In genomic region chr16:69566437-69567030, GRCh38 we compare ENCODE assay signal across 1 cellular context.
TF ChIP-seq lines count a peak whose summit lies in the region.

No MANE protein-coding gene starts in this region.

TF ChIP-seq in K562, 482 proteins besides CTCF, POLR2A, EP300 and RAD21 (continued from another document and continues in another):
- TF ChIP-seq ELK1 (CRISPR knock-in tag; IDR thresholded peaks at IDR 0.05) (no peak), PRDM10 (IDR thresholded peaks at IDR 0.05; ENCODE audit: partially characterized antibody) (peak; percentile 68), USF2 (CRISPR knock-in tag; IDR thresholded peaks at IDR 0.05) (no peak), ZNF407 (IDR thresholded peaks at IDR 0.05; ENCODE audit: low read depth) (no peak), PTBP1 (IDR thresholded peaks at IDR 0.05; ENCODE audit: low read depth, low read length) (no peak), SMARCB1 (IDR thresholded peaks at IDR 0.05; ENCODE audit: insufficient read length, low read depth) (no peak), ZNF274 (IDR thresholded peaks at IDR 0.05; ENCODE audit: borderline replicate concordance, low read depth, low read length) (no peak), LARP7 (IDR thresholded peaks at IDR 0.05) (no peak), ZNF76 (CRISPR knock-in tag; IDR thresholded peaks at IDR 0.05; ENCODE audit: borderline replicate concordance) (no peak), FOXA3 (CRISPR knock-in tag; conservative IDR thresholded peaks at IDR 0.05 in 1 of 2, IDR thresholded peaks at IDR 0.05 in 1 of 2) (no peak), BHLHE40 (IDR thresholded peaks at IDR 0.05; ENCODE audit: low read length) (no peak), ZNF143 (CRISPR knock-in tag; IDR thresholded peaks at IDR 0.05) (no peak), ZNF717 (CRISPR knock-in tag; IDR thresholded peaks at IDR 0.05) (no peak), GABPB2 (CRISPR knock-in tag; conservative IDR thresholded peaks at IDR 0.05) (no peak), WHSC1 (IDR thresholded peaks at IDR 0.05; ENCODE audit: low read length) (no peak), ZNF436 (CRISPR knock-in tag; IDR thresholded peaks at IDR 0.05) (no peak), FUS (optimal IDR thresholded peaks at IDR 0.05; ENCODE audit: low read depth, low read length) (peak; percentile 21), NCOA6 (IDR thresholded peaks at IDR 0.05) (no peak), CHCHD3 (CRISPR knock-in tag; IDR thresholded peaks at IDR 0.05) (no peak), GTF2F1 (IDR thresholded peaks at IDR 0.05; ENCODE audit: low read depth, low read length) (no peak), ETS2 (tag; IDR thresholded peaks at IDR 0.05; ENCODE audit: borderline replicate concordance, poor library complexity, severe bottlenecking) (no peak)
- TF ChIP-seq, protein P1, sequence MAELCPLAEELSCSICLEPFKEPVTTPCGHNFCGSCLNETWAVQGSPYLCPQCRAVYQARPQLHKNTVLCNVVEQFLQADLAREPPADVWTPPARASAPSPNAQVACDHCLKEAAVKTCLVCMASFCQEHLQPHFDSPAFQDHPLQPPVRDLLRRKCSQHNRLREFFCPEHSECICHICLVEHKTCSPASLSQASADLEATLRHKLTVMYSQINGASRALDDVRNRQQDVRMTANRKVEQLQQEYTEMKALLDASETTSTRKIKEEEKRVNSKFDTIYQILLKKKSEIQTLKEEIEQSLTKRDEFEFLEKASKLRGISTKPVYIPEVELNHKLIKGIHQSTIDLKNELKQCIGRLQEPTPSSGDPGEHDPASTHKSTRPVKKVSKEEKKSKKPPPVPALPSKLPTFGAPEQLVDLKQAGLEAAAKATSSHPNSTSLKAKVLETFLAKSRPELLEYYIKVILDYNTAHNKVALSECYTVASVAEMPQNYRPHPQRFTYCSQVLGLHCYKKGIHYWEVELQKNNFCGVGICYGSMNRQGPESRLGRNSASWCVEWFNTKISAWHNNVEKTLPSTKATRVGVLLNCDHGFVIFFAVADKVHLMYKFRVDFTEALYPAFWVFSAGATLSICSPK (IDR thresholded peaks at IDR 0.05; ENCODE audit: borderline replicate concordance), result no peak
- TF ChIP-seq, protein P2, sequence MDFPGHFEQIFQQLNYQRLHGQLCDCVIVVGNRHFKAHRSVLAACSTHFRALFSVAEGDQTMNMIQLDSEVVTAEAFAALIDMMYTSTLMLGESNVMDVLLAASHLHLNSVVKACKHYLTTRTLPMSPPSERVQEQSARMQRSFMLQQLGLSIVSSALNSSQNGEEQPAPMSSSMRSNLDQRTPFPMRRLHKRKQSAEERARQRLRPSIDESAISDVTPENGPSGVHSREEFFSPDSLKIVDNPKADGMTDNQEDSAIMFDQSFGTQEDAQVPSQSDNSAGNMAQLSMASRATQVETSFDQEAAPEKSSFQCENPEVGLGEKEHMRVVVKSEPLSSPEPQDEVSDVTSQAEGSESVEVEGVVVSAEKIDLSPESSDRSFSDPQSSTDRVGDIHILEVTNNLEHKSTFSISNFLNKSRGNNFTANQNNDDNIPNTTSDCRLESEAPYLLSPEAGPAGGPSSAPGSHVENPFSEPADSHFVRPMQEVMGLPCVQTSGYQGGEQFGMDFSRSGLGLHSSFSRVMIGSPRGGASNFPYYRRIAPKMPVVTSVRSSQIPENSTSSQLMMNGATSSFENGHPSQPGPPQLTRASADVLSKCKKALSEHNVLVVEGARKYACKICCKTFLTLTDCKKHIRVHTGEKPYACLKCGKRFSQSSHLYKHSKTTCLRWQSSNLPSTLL (IDR thresholded peaks at IDR 0.05), result no peak
- TF ChIP-seq, protein P3, sequence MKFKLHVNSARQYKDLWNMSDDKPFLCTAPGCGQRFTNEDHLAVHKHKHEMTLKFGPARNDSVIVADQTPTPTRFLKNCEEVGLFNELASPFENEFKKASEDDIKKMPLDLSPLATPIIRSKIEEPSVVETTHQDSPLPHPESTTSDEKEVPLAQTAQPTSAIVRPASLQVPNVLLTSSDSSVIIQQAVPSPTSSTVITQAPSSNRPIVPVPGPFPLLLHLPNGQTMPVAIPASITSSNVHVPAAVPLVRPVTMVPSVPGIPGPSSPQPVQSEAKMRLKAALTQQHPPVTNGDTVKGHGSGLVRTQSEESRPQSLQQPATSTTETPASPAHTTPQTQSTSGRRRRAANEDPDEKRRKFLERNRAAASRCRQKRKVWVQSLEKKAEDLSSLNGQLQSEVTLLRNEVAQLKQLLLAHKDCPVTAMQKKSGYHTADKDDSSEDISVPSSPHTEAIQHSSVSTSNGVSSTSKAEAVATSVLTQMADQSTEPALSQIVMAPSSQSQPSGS (CRISPR knock-in tag; IDR thresholded peaks at IDR 0.05), result no peak
- TF ChIP-seq, protein P4, sequence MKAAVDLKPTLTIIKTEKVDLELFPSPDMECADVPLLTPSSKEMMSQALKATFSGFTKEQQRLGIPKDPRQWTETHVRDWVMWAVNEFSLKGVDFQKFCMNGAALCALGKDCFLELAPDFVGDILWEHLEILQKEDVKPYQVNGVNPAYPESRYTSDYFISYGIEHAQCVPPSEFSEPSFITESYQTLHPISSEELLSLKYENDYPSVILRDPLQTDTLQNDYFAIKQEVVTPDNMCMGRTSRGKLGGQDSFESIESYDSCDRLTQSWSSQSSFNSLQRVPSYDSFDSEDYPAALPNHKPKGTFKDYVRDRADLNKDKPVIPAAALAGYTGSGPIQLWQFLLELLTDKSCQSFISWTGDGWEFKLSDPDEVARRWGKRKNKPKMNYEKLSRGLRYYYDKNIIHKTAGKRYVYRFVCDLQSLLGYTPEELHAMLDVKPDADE (conservative IDR thresholded peaks at IDR 0.05; ENCODE audit: control insufficient read depth, low read depth, low read length), result 0 out of 2 replicates have a peak, but pooled peaks have one; percentile 30
- TF ChIP-seq, protein P5, sequence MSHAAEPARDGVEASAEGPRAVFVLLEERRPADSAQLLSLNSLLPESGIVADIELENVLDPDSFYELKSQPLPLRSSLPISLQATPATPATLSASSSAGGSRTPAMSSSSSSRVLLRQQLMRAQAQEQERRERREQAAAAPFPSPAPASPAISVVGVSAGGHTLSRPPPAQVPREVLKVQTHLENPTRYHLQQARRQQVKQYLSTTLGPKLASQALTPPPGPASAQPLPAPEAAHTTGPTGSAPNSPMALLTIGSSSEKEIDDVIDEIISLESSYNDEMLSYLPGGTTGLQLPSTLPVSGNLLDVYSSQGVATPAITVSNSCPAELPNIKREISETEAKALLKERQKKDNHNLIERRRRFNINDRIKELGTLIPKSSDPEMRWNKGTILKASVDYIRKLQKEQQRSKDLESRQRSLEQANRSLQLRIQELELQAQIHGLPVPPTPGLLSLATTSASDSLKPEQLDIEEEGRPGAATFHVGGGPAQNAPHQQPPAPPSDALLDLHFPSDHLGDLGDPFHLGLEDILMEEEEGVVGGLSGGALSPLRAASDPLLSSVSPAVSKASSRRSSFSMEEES (CRISPR knock-in tag; IDR thresholded peaks at IDR 0.05), result no peak
